In the genomic region with DNA sequence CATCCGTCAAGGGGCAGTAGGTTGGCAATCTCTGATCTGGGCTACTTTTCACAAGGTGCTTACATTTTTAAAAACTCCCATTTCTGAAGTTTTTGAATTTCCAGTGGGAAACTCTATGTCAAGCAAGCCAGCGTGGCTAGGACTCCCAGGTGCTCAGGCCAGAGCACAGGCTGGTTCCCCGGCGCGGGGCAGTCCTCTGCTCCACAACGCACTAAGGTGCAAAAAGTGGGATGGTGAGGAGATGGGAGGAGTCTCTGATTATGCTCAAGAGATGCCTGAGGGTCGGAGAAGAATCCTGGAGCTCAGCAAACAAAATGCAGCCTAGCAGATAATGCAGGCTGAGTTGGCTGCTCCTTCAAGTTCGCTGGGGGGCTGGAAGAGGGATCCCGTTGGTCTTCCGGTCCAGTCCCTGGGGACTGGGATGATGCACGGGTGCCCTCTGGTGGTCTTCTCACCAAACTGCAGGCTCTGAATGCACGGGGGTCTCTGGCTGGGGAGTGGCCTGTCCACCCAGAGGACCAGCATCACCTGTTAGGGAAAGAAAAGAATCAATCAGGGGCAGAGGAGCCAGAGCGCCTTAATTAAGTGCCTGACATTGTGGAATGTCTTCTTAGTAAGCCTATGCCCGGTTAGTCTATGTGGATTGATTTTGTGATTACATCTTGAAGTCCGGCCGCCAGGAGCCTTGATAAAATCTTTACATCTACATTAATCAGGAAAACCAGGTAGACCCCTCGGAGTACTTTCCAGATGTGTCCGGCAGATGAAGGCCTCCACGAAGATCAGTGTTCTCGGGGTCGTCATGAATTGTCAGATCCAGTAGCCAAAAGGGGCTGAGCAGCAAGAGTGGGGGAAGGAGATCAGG, we compare ENCODE assay signal across 9 cellular contexts.
DNase-seq lines count a peak whose midpoint lies in the region; ATAC-seq and TF ChIP-seq lines count a peak whose summit lies in the region.
"Had no signal": no experiment of that assay in that cellular context is flagged by ENCODE, and none has a peak within 500 bp of the region (broad histone marks: within the 10 kb centered on the region; RNA-seq: fewer than 3 reads in every experiment).

No MANE protein-coding gene starts in this region.

- no peaks in the 10 kb centered on the region for H3K27me3 ChIP-seq in WERI-Rb-1 (ENCODE audit: insufficient read depth, low read depth, severe bottlenecking)
- H3K27me3 ChIP-seq in tibial nerve, result no peaks in the 10 kb centered on the region

- H3K27ac Mint-ChIP-seq in Calu3 (ENCODE audit: unreplicated experiment), result no peak overlapping the region
- H3K27ac Mint-ChIP-seq: activated B cell treated with CpG ODN at 0.5 μM for 24 hours had no signal

- 48 to 49% methylated on average over 21 of the region's 21 CpGs for WGBS in tibial nerve, 2 donors

- BruUV-seq in Calu3 (replicated peaks; lab: Mats Ljungman, UMichigan), result no TSS peak

- TF ChIP-seq CTCF in Calu3 (IDR thresholded peaks at IDR 0.05; ENCODE audit: unreplicated experiment), result peak; percentile 92
- TF ChIP-seq CTCF in WERI-Rb-1 (IDR thresholded peaks at IDR 0.05; ENCODE audit: low read depth, low read length), result peak; percentile 92
- TF ChIP-seq CTCF in epithelial cell of esophagus (IDR thresholded peaks at IDR 0.05; ENCODE audit: insufficient read depth, low read depth, low read length, missing control alignments), result peak; percentile 99
- TF ChIP-seq CTCF in tibial nerve (IDR thresholded peaks at IDR 0.05), result peak; percentile 76 to 89 (median 82)

- H3K9me3 Mint-ChIP-seq in Calu3 (ENCODE audit: low read depth, unreplicated experiment), result no peaks in the 10 kb centered on the region
- H3K9me3 Mint-ChIP-seq: activated B cell treated with CpG ODN at 0.5 μM for 24 hours had no signal

- peaks cover 0 to 39% (median 6%) of the 10 kb centered on the region in 4 donors for H3K4me1 ChIP-seq in tibial nerve

- H3K36me3 ChIP-seq in WERI-Rb-1, result no peaks in the 10 kb centered on the region
- H3K36me3 ChIP-seq in tibial nerve, result no peaks in the 10 kb centered on the region

- peaks cover 29% of the 10 kb centered on the region for H3K27me3 Mint-ChIP-seq in Calu3 (ENCODE audit: unreplicated experiment)

- H3K9me3 ChIP-seq in WERI-Rb-1 (ENCODE audit: severe bottlenecking) (no peaks in the 10 kb centered on the region), tibial nerve (no peaks in the 10 kb centered on the region)

- H3K4me1 Mint-ChIP-seq in Calu3 (ENCODE audit: low read depth, unreplicated experiment), result peaks cover 14% of the 10 kb centered on the region
- H3K4me1 Mint-ChIP-seq: activated B cell treated with CpG ODN at 0.5 μM for 24 hours had no signal

- H3K36me3 Mint-ChIP-seq in Calu3 (ENCODE audit: insufficient read depth, unreplicated experiment), result no peaks in the 10 kb centered on the region

- H3K4me3 ChIP-seq in WERI-Rb-1 (ENCODE audit: low read depth, low read length) (no peak overlapping the region), epithelial cell of esophagus (ENCODE audit: low read length) (no peak overlapping the region), tibial nerve (peak overlapping the region in 1 of 4 donors; percentile 27)

- TF ChIP-seq EP300 in tibial nerve (IDR thresholded peaks at IDR 0.05), result no peak

- CTCF ChIA-PET in Calu3 (lab: Charles Lee), result no interaction called here

- DNase-seq in Calu3 (peak; percentile 58), NAMALWA (ENCODE audit: low spot score) (peak; percentile 55), WERI-Rb-1 (peak; percentile 85), epithelial cell of esophagus (ENCODE audit: low read depth) (peak; percentile 39), myocyte (ENCODE audit: low read depth) (peak; percentile 57), tibial nerve (ENCODE audit: low spot score in 2 of 2) (peak in 1 of 2 donors; percentile 24)
- DNase-seq: activated B cell treated with CpG ODN at 0.5 μM for 24 hours had no signal

- peak overlapping the region; percentile 59 for H3K4me3 Mint-ChIP-seq in Calu3 (ENCODE audit: low read depth, unreplicated experiment)
- H3K4me3 Mint-ChIP-seq: activated B cell treated with CpG ODN at 0.5 μM for 24 hours had no signal

- TF ChIP-seq POLR2A in tibial nerve (IDR thresholded peaks at IDR 0.05), result no peak

- ATAC-seq in GM19351 (IDR thresholded peaks at IDR 0.05; ENCODE audit: unreplicated experiment) (peak; percentile 68), GM21576 (IDR thresholded peaks at IDR 0.05; ENCODE audit: unreplicated experiment) (no peak)

- H3K27ac ChIP-seq in WERI-Rb-1 (no peak overlapping the region), tibial nerve (peak overlapping the region in 3 of 4 donors; percentile 21 to 66 (median 66))

- intact Hi-C loops in Calu3 (cut with micrococcal nuclease; ENCODE audit: unreplicated experiment), result loop anchor here (2.0 kb wide), 1 partner anchor 90 kb away; no protein-coding TSS in a partner anchor
